ENCODE assay signal across 11 cellular contexts in genomic region chr5:150065346-150065745, GRCh38. TPM values are rescaled to one million over a fixed set of nuclear protein-coding genes. Genes with fewer than 3 reads are reported as not detected.
A peak's percentile ranks its signal among the peaks of the same experiment; 100 is the strongest.
DNase-seq lines count a peak whose midpoint lies in the region; ATAC-seq and TF ChIP-seq lines count a peak whose summit lies in the region.
"Had no signal": no experiment of that assay in that cellular context is flagged by ENCODE, and none has a peak within 500 bp of the region (broad histone marks: within the 10 kb centered on the region; RNA-seq: fewer than 3 reads in every experiment).

No MANE protein-coding gene starts in this region.

- TF ChIP-seq CTCF in coronary artery (IDR thresholded peaks at IDR 0.05) (no peak), lower lobe of right lung (IDR thresholded peaks at IDR 0.05) (no peak)

- intact Hi-C loops in Right ventricle myocardium inferior (cut with DNase I): no loop called here
- intact Hi-C loops in cardiac septum (cut with DNase I): no loop called here
- intact Hi-C loops in lower lobe of right lung (cut with DNase I): no loop called here

- H3K36me3 ChIP-seq in lower lobe of right lung: peaks cover 6% of the 10 kb centered on the region

- peaks cover 16% of the 10 kb centered on the region for H3K4me1 ChIP-seq in lower lobe of right lung

- peak overlapping the region; percentile 68 to 86 for H3K27ac ChIP-seq in coronary artery
- H3K27ac ChIP-seq in lower lobe of right lung: no peak overlapping the region
- H3K27ac ChIP-seq: A549 had no signal

- H3K4me3 ChIP-seq in coronary artery (no peak overlapping the region), lower lobe of right lung (no peak overlapping the region)
- H3K4me3 ChIP-seq: A549 had no signal

- DNase-seq in Right ventricle myocardium inferior (ENCODE audit: missing footprints) (peak; percentile 79), cardiac septum (ENCODE audit: low spot score) (no peak), coronary artery (ENCODE audit: low spot score) (no peak), lower lobe of right lung (no peak), NCI-H69 (lab: John Stamatoyannopoulos, UW) (no peak)
- DNase-seq in activated naive CD4-positive, alpha-beta T cell treated with Interleukin-2 at 50 U/mL for 16 hours: no peak
- DNase-seq: activated T-cell treated with anti-CD3 and anti-CD28 coated beads, Interleukin-2, amount 50 U/mL, for 1 hour; NCI-H1417 treated with DMSO at 0.1 percent for 48 hours had no signal

- ATAC-seq in Right ventricle myocardium inferior: peak; percentile 71
- peak; percentile 41 to 47 for ATAC-seq in lower lobe of right lung
- no peak for ATAC-seq in GM18498 (IDR thresholded peaks at IDR 0.05; ENCODE audit: unreplicated experiment)
- no peak for ATAC-seq in HG03439 (IDR thresholded peaks at IDR 0.05; ENCODE audit: unreplicated experiment)

- H3K9me3 ChIP-seq in lower lobe of right lung: no peaks in the 10 kb centered on the region
- H3K9me3 ChIP-seq: A549 had no signal

- no peaks in the 10 kb centered on the region for H3K27me3 ChIP-seq in lower lobe of right lung (ENCODE audit: low read depth)

RNA-seq across cellular contexts. Expression of gene CSF1R, which starts 21.0 kb away (rescaled TPM):
- 21.9 TPM for total RNA-seq in Right ventricle myocardium inferior
- 11.9 TPM for total RNA-seq in cardiac septum
- 78.2 TPM for total RNA-seq in lower lobe of right lung

Comparison
In these comparisons a context has a peak if more than half of its experiments do, and no peak if none do; other contexts are left out.
1. ATAC-seq: peak in Right ventricle myocardium inferior (single experiment) and lower lobe of right lung (2 of 2); none in GM18498 (single experiment) and HG03439 (single experiment).